8 cellular contexts compared by ENCODE assay signal in genomic region chr18:57649536-57650495, GRCh38. TPM values are rescaled to one million over a fixed set of nuclear protein-coding genes. Genes with fewer than 3 reads are reported as not detected.
DNase-seq lines count a peak whose midpoint lies in the region; ATAC-seq, FAIRE-seq and TF ChIP-seq lines count a peak whose summit lies in the region.
"Had no signal": no experiment of that assay in that cellular context is flagged by ENCODE, and none has a peak within 500 bp of the region (broad histone marks: within the 10 kb centered on the region; RNA-seq: fewer than 3 reads in every experiment).

No MANE protein-coding gene starts in this region.

- DNase-seq in GM12878 (ENCODE audit: low read depth, low spot score) (peak; percentile 49), endodermal cell (no peak), H54 (ENCODE audit: insufficient read length, low spot score) (no peak)
- DNase-seq in stimulated activated effector memory CD8-positive, alpha-beta T cell treated with anti-CD3 and anti-CD28 coated beads, Interleukin-12 subunit alpha, Interleukin-12 subunit beta, amount 100 ng/mL, for 72 hours (ENCODE audit: low spot score in 2 of 2), result no peak

- H3K36me3 Mint-ChIP-seq in stimulated activated effector memory CD8-positive, alpha-beta T cell treated with anti-CD3 and anti-CD28 coated beads, Interleukin-12 subunit alpha, Interleukin-12 subunit beta, amount 100 ng/mL, for 72 hours, result peaks cover 13% of the 10 kb centered on the region
- H3K36me3 Mint-ChIP-seq in endodermal cell (ENCODE audit: low read depth), result peaks cover 49% of the 10 kb centered on the region

- TF ChIP-seq EP300 in GM12878 (IDR thresholded peaks at IDR 0.05; ENCODE audit: borderline replicate concordance in 1 of 2, control insufficient read depth in 1 of 2, low read depth in 2 of 2, low read length in 2 of 2), result peak in 1 of 2 experiments; percentile 77; a peak in 2 of 4 replicates

- H3K9ac ChIP-seq in GM12878 (ENCODE audit: control insufficient read depth, insufficient read depth, low read length) (no peak overlapping the region), endodermal cell (ENCODE audit: extremely low read depth, low read length, poor library complexity, severe bottlenecking) (no peak overlapping the region)

- H3K27ac ChIP-seq in GM12878 (ENCODE audit: control insufficient read depth, insufficient read depth), result no peak overlapping the region
- no peak overlapping the region for H3K27ac ChIP-seq in endodermal cell (ENCODE audit: low read depth, low read length)

- 54% methylated on average over 11 of the region's 11 CpGs for WGBS in GM12878 (ENCODE audit: insufficient coverage, insufficient replicate concordance, low lambda C conversion rate, missing lambda C conversion rate)
- 89 to 92% methylated on average over 9 to 11 of the region's 11 CpGs for WGBS in endodermal cell (ENCODE audit: insufficient coverage in 1 of 2, insufficient read length in 1 of 2), 2 experiments

- H4K20me1 ChIP-seq in GM12878 (ENCODE audit: control insufficient read depth, insufficient read depth), result no peaks in the 10 kb centered on the region

- H3K79me2 ChIP-seq in GM12878 (ENCODE audit: control insufficient read depth, insufficient read depth, low read length), result no peaks in the 10 kb centered on the region

- in situ Hi-C loops in GM12878 (cut with MboI), result loop anchor here (25.0 kb wide), 1 partner anchor 187 kb away; no protein-coding TSS in a partner anchor

- no peak overlapping the region for H3K4me2 ChIP-seq in GM12878 (ENCODE audit: control insufficient read depth, insufficient read depth)

- RAD21 ChIA-PET in GM12878 (lab: Charles Lee; ENCODE audit: unreplicated experiment), result interaction anchor here (0.7 to 0.8 kb wide), 3 partner anchors 188 to 472 kb away, joined by 3 to 4 read pairs (median 3); no protein-coding TSS in a partner anchor

- H3K4me1 Mint-ChIP-seq in stimulated activated effector memory CD8-positive, alpha-beta T cell treated with anti-CD3 and anti-CD28 coated beads, Interleukin-12 subunit alpha, Interleukin-12 subunit beta, amount 100 ng/mL, for 72 hours, result peaks cover 26% of the 10 kb centered on the region
- H3K4me1 Mint-ChIP-seq in endodermal cell, result no peaks in the 10 kb centered on the region

- SMC1A ChIA-PET in GM12878 (lab: Charles Lee; ENCODE audit: uncharacterized antibody, unreplicated experiment), result interaction anchor here (0.6 to 1.5 kb wide), 5 partner anchors 9 to 226 kb away, joined by 3 to 4 read pairs (median 4); no protein-coding TSS in a partner anchor

- no peaks in the 10 kb centered on the region for H3K9me3 Mint-ChIP-seq in stimulated activated effector memory CD8-positive, alpha-beta T cell treated with anti-CD3 and anti-CD28 coated beads, Interleukin-12 subunit alpha, Interleukin-12 subunit beta, amount 100 ng/mL, for 72 hours
- peaks cover 3% of the 10 kb centered on the region for H3K9me3 Mint-ChIP-seq in endodermal cell

- H3K4me3 ChIP-seq in GM12878 (no peak overlapping the region), endodermal cell (ENCODE audit: low read length) (no peak overlapping the region)

- BruUV-seq in GM12878 (replicated peaks; lab: Mats Ljungman, UMichigan), result no TSS peak

- no peak overlapping the region for H3K4me3 Mint-ChIP-seq in stimulated activated effector memory CD8-positive, alpha-beta T cell treated with anti-CD3 and anti-CD28 coated beads, Interleukin-12 subunit alpha, Interleukin-12 subunit beta, amount 100 ng/mL, for 72 hours
- H3K4me3 Mint-ChIP-seq in endodermal cell, result no peak overlapping the region
- H3K4me3 Mint-ChIP-seq: T-helper 1 cell treated with Interleukin-12 subunit alpha and Interleukin-12 subunit beta and Interleukin-4 antibody, amounts not matched to agents 30 μg/mL and 1 μg/mL, for 36 hours had no signal

- peak overlapping the region; percentile 43 for H3K27ac Mint-ChIP-seq in stimulated activated effector memory CD8-positive, alpha-beta T cell treated with anti-CD3 and anti-CD28 coated beads, Interleukin-12 subunit alpha, Interleukin-12 subunit beta, amount 100 ng/mL, for 72 hours
- no peak overlapping the region for H3K27ac Mint-ChIP-seq in endodermal cell
- H3K27ac Mint-ChIP-seq: T-helper 1 cell treated with Interleukin-12 subunit alpha and Interleukin-12 subunit beta and Interleukin-4 antibody, amounts not matched to agents 30 μg/mL and 1 μg/mL, for 36 hours had no signal

- POLR2A ChIA-PET in GM12878 (lab: Charles Lee), result no interaction called here

- intact Hi-C loops in GM12878 (cut with micrococcal nuclease; ENCODE audit: unreplicated experiment), result loop anchor here (2.0 kb wide), 1 partner anchor 19 kb away; no protein-coding TSS in a partner anchor

- H3K27me3 ChIP-seq in GM12878 (replicated peaks in 1 of 2; ENCODE audit: control insufficient read depth in 2 of 2, insufficient read depth in 2 of 2, low read length in 1 of 2) (no peaks in the 10 kb centered on the region), endodermal cell (ENCODE audit: control insufficient read depth, insufficient read depth, low read length, poor library complexity, severe bottlenecking) (no peaks in the 10 kb centered on the region)

- H2AFZ ChIP-seq in GM12878 (ENCODE audit: control insufficient read depth, low read depth, low read length), result no peak overlapping the region

- no peaks in the 10 kb centered on the region for H3K36me3 ChIP-seq in GM12878 (ENCODE audit: control insufficient read depth in 2 of 2, insufficient read depth in 2 of 2, low read length in 1 of 2)
- H3K36me3 ChIP-seq in endodermal cell (ENCODE audit: control insufficient read depth, insufficient read depth, low read length), result no peaks in the 10 kb centered on the region

- FAIRE-seq in GM12878 (lab: Jason Lieb, UNC) (no peak), H54 (lab: Jason Lieb, UNC) (no peak)

- TF ChIP-seq CTCF in GM12878 (IDR thresholded peaks at IDR 0.05 in 2 of 3, conservative IDR thresholded peaks at IDR 0.05 in 1 of 3; ENCODE audit: control insufficient read depth in 2 of 3, extremely low read depth in 1 of 3, insufficient read depth in 1 of 3, low read depth in 3 of 3, low read length in 3 of 3) (no peak), endodermal cell (conservative IDR thresholded peaks at IDR 0.05) (no peak)

- CTCF ChIA-PET in GM12878 (lab: Yijun Ruan, JAX), result interaction anchor here (1.0 kb wide), 1 partner anchor 11 kb away, joined by 3 read pairs; no protein-coding TSS in a partner anchor

- no peaks in the 10 kb centered on the region for H3K27me3 Mint-ChIP-seq in endodermal cell (ENCODE audit: insufficient read depth)

- no peak for TF ChIP-seq RAD21 in GM12878 (IDR thresholded peaks at IDR 0.05; ENCODE audit: insufficient read depth, low read depth, low read length)

- peak; percentile 78 for ATAC-seq in GM19324 (IDR thresholded peaks at IDR 0.05; ENCODE audit: low FRiP score, unreplicated experiment)
- ATAC-seq in HG03095 (IDR thresholded peaks at IDR 0.05; ENCODE audit: unreplicated experiment), result peak; percentile 85
- peak; percentile 97 for ATAC-seq in GM12878
- peak; percentile 70 for ATAC-seq in stimulated activated effector memory CD8-positive, alpha-beta T cell treated with anti-CD3 and anti-CD28 coated beads, Interleukin-12 subunit alpha, Interleukin-12 subunit beta, amount 100 ng/mL, for 72 hours
- no peak for ATAC-seq in HG03025 (IDR thresholded peaks at IDR 0.05; ENCODE audit: low FRiP score, unreplicated experiment)

- no peak for TF ChIP-seq POLR2A in GM12878 (IDR thresholded peaks at IDR 0.05; ENCODE audit: low read depth, low read length)
- TF ChIP-seq POLR2A in H54 (IDR thresholded peaks at IDR 0.05; ENCODE audit: low read depth, low read length), result no peak

- H3K4me1 ChIP-seq in GM12878 (ENCODE audit: control insufficient read depth, insufficient read depth, low read length) (peaks cover 5% of the 10 kb centered on the region), endodermal cell (ENCODE audit: control insufficient read depth, insufficient read depth, low read length) (no peaks in the 10 kb centered on the region)

- H3K9me3 ChIP-seq in GM12878 (replicated peaks; ENCODE audit: control insufficient read depth, insufficient read depth, low read length), result no peaks in the 10 kb centered on the region; the same call in 2 of the 3 replicates
- H3K9me3 ChIP-seq in endodermal cell (ENCODE audit: control insufficient read depth, low read length), result peaks cover 2% of the 10 kb centered on the region

TF ChIP-seq in GM12878, 131 proteins besides CTCF, POLR2A, EP300 and RAD21 (continues in another document):
- TF ChIP-seq ZNF207 (IDR thresholded peaks at IDR 0.05; ENCODE audit: borderline replicate concordance) (no peak), RFX5 (IDR thresholded peaks at IDR 0.05; ENCODE audit: low read depth, low read length) (no peak), HDGF (IDR thresholded peaks at IDR 0.05) (no peak), CREM (IDR thresholded peaks at IDR 0.05; ENCODE audit: low read depth) (peak; percentile 47; the same call in 1 of the 2 replicates), RCOR1 (conservative IDR thresholded peaks at IDR 0.05; ENCODE audit: low read depth, low read length) (no peak), DPF2 (IDR thresholded peaks at IDR 0.05) (peak; percentile 94), ZNF384 (IDR thresholded peaks at IDR 0.05; ENCODE audit: borderline replicate concordance, low read depth, low read length) (0 out of 2 replicates have a peak, but pooled peaks have one; percentile 5), NR2C1 (IDR thresholded peaks at IDR 0.05) (no peak), BCL11A (IDR thresholded peaks at IDR 0.05; ENCODE audit: low read depth, low read length) (peak; percentile 87), MEF2B (IDR thresholded peaks at IDR 0.05; ENCODE audit: partially characterized antibody, poor library complexity, severe bottlenecking) (peak; percentile 14)

RNA-seq across cellular contexts. Expression of gene NARS1, which starts 28.2 kb away (rescaled TPM):
- 144 and 149 TPM in 2 replicates for total RNA-seq in GM12878 (2013; cell fraction: nucleolus; rRNA removed)
- total RNA-seq in GM12878 (2014; rRNA removed) (66.5 and 77.5 TPM in 2 replicates), GM12878 (2014; rRNA removed; fragmentation: Illumina TruSeq; extraction: Trizol) (137 and 145 TPM in 2 replicates), GM12878 (2021) (58.0 and 61.0 TPM in 2 replicates), endodermal cell (100 to 1,000 TPM; 118 to 134 TPM)
- polyA plus RNA-seq in GM12878 (2011; ENCODE audit: low read depth), result 47.7 TPM
- polyA plus RNA-seq in GM12878 (2011; rRNA removed) (152 and 175 TPM in 2 replicates), GM12878 (2014; fragmentation: Illumina TruSeq; extraction: Trizol) (142 and 198 TPM in 2 replicates), GM12878 (2014; fragmentation: Nextera tagmentation; extraction: Ambion mirVana) (10 to 100 TPM; 56.0 to 73.5 TPM), GM12878 (2014; rRNA removed) (61.1 and 72.9 TPM in 2 replicates), GM12878 (2016; fragmentation: Nextera tagmentation; extraction: Ambion mirVana) (100 to 1,000 TPM in 1 of 2 experiments, 10 to 100 TPM in 1; 94.4 to 104 TPM)
- 60.3 and 89.4 TPM in 2 replicates for polyA plus RNA-seq in GM12878 (2011; cell fraction: cytosol; rRNA removed)
- polyA plus RNA-seq in GM12878 (2011; cell fraction: nucleus; rRNA removed), result 175 and 179 TPM in 2 replicates
- 55.1 and 60.8 TPM in 2 replicates for polyA plus RNA-seq in GM12878 (2012)
- polyA minus RNA-seq in GM12878 (2011; rRNA and poly(A)+ RNA removed), result 88.4 and 98.2 TPM in 2 replicates
- polyA minus RNA-seq in GM12878 (2011; cell fraction: cytosol; rRNA and poly(A)+ RNA removed), result 37.7 and 60.1 TPM in 2 replicates
- polyA minus RNA-seq in GM12878 (2011; cell fraction: nucleus; rRNA and poly(A)+ RNA removed), result 38.4 and 44.7 TPM in 2 replicates
- 109 TPM for polyA plus RNA-seq in endodermal cell (2013, experiment 1 of 2)
- 91.7 TPM for polyA plus RNA-seq in endodermal cell (2013, experiment 2 of 2)
